In the genomic region with DNA sequence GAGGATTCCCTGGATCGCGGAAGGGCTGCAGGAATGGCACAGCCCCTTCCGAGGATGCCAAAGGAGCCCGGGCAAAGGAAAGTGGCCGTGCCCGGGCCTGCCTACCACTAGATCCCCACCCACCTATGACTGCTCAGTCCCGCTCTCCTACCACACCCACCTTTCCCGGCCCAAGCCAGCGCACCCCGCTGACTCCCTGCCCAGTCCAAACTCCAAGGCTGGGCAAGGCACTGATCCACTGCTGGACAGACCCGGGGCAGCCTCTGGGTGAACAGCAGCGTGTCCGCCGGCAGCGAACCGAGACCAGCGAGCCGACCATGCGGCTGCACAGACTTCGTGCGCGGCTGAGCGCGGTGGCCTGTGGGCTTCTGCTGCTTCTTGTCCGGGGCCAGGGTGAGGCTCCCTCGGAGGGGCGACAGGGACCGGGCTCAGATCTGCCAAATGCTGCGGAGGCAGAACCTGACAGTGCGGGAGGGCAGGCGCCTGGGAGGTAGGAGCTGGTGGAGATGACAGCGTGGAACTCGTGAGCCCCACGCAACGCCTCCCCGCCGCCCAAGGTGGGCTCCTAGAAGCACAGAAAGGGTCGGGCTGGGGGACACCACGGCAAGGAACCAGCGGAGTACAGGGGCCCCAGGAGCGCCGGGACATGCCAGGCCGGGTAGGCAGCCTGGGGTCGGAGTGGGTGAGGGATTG, we compare ENCODE assay signal across 8 cellular contexts. TPM values are rescaled to one million over a fixed set of nuclear protein-coding genes. Genes with fewer than 3 reads are reported as not detected.
DNase-seq lines count a peak whose midpoint lies in the region; ATAC-seq, FAIRE-seq and TF ChIP-seq lines count a peak whose summit lies in the region.

A gene with protein sequence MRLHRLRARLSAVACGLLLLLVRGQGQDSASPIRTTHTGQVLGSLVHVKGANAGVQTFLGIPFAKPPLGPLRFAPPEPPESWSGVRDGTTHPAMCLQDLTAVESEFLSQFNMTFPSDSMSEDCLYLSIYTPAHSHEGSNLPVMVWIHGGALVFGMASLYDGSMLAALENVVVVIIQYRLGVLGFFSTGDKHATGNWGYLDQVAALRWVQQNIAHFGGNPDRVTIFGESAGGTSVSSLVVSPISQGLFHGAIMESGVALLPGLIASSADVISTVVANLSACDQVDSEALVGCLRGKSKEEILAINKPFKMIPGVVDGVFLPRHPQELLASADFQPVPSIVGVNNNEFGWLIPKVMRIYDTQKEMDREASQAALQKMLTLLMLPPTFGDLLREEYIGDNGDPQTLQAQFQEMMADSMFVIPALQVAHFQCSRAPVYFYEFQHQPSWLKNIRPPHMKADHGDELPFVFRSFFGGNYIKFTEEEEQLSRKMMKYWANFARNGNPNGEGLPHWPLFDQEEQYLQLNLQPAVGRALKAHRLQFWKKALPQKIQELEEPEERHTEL (plus strand): TSS at position 198 of the 693 bp plus-strand sequence. CDS start 120 bp downstream, at position 318.

- DNase-seq in LHCN-M2 (ENCODE audit: low read depth), result peak; percentile 54
- DNase-seq in breast epithelium (ENCODE audit: low spot score in 2 of 2), result peak; percentile 58 to 75
- peak; percentile 35 for DNase-seq in iris pigment epithelial cell (ENCODE audit: low read depth)
- peak; percentile 97 for DNase-seq in small intestine
- no peak for DNase-seq in GOT3 (lab: John Stamatoyannopoulos, UW)
- DNase-seq in putamen (ENCODE audit: low spot score), result no peak

- intact Hi-C loops in breast epithelium (cut with DNase I; ENCODE audit: low total_unique reads), result no loop called here

- TF ChIP-seq POLR2A in breast epithelium (IDR thresholded peaks at IDR 0.05), result no peak

- WGBS in small intestine, 3 donors, result 3 to 31% (median 30%) methylated on average over 41 to 44 of the region's 44 CpGs

- H3K27me3 ChIP-seq in breast epithelium (no peaks in the 10 kb centered on the region), small intestine (ENCODE audit: control insufficient read depth in 2 of 2, insufficient read depth in 2 of 2, low read length in 2 of 2) (no peaks in the 10 kb centered on the region)

- H3K36me3 ChIP-seq in breast epithelium (peaks cover under 1% of the 10 kb centered on the region), small intestine (ENCODE audit: control insufficient read depth in 2 of 2, insufficient read depth in 2 of 2, low read length in 2 of 2) (peaks cover 6 to 17% of the 10 kb centered on the region in 2 donors)

- TF ChIP-seq CTCF in C4-2B (conservative IDR thresholded peaks at IDR 0.05), result no peak
- no peak for TF ChIP-seq CTCF in breast epithelium (IDR thresholded peaks at IDR 0.05)

- no peak for ATAC-seq in GM18517 (IDR thresholded peaks at IDR 0.05; ENCODE audit: unreplicated experiment)

- H3K9me3 ChIP-seq in breast epithelium (no peaks in the 10 kb centered on the region), small intestine (ENCODE audit: control insufficient read depth, low read depth) (no peaks in the 10 kb centered on the region)

- no peak for FAIRE-seq in small intestine (lab: Jason Lieb, UNC)

- H3K27ac ChIP-seq in C4-2B (peak within 1 kb of the TSS; percentile 89), breast epithelium (peak within 1 kb of the TSS; percentile 94 to 95), small intestine (ENCODE audit: low read depth in 1 of 2, low read length in 1 of 2) (peak within 1 kb of the TSS; percentile 88 to 96)

- peaks cover 11 to 21% of the 10 kb centered on the region in 2 donors for H3K4me1 ChIP-seq in breast epithelium
- H3K4me1 ChIP-seq in small intestine (ENCODE audit: control insufficient read depth in 2 of 2, insufficient read depth in 1 of 2, low read depth in 1 of 2, low read length in 1 of 2), result peaks cover 0 to 9% of the 10 kb centered on the region in 2 donors

- H3K4me3 ChIP-seq in breast epithelium, result peak within 1 kb of the TSS; percentile 89 to 99 (median 90)
- peak within 1 kb of the TSS; percentile 88 to 91 for H3K4me3 ChIP-seq in small intestine (ENCODE audit: low read depth in 1 of 2, low read length in 2 of 2)

RNA-seq across cellular contexts. Expression of the gene that starts here (rescaled TPM):
- total RNA-seq in LHCN-M2 (2014; rRNA removed), result 45.8 and 53.4 TPM in 2 replicates
- polyA plus RNA-seq in LHCN-M2 (2012), result 29.1 TPM
- total RNA-seq in breast epithelium, result 10 to 100 TPM; 25.9 to 33.1 (median 31.9) TPM
- 100 to 1,000 TPM; 254 to 337 (median 333) TPM for polyA plus RNA-seq in small intestine

Comparison
In these comparisons a context has a peak if more than half of its experiments do, and no peak if none do; other contexts are left out.
1. DNase-seq: peak in LHCN-M2 (single experiment), breast epithelium (2 of 2), iris pigment epithelial cell (single experiment) and small intestine (single experiment); none in GOT3 (single experiment) and putamen (single experiment).
2. Peak in every context shown above with its lines, with median percentiles within 50 percentile points of each other: H3K27ac ChIP-seq.